Comparison of ENCODE assay signal across 19 cellular contexts in the genomic region with DNA sequence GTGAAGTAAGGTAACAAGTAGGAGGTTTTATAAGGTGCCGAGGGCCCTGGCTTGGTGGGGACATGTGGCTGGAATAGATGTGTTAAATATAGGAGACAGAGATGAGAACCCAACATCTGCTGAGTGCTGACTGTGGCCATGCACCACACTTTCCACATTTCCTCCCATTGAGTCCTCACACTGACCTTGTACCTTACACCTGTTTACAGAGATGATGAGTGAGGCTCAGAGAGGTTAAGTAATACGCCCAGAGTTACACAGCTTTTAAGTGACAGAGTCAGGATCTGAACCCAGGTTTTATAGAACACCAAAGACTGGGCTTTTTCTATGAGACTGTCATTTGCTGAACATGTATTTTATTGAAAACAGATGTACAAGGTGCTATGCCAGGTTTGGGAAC.
"Had no signal": no experiment of that assay in that cellular context is flagged by ENCODE, and none has a peak within 500 bp of the region (broad histone marks: within the 10 kb centered on the region; RNA-seq: fewer than 3 reads in every experiment).

No MANE protein-coding gene starts in this region.

- H3K4me3 ChIP-seq: dorsolateral prefrontal cortex, prostate gland, right atrium auricular region, skin epidermis had no signal

- ATAC-seq: foreskin keratinocyte; left lobe of liver; stimulated activated naive CD8-positive, alpha-beta T cell treated with anti-CD3 and anti-CD28 coated beads, Interleukin-15, amount 100 ng/mL, for 72 hours had no signal

- H3K27ac Mint-ChIP-seq: activated CD4-positive, alpha-beta T cell treated with anti-CD3 and anti-CD28 coated beads, Interleukin-2, amount 10 ng/mL, durations not matched to agents 24 days and 14 days; activated T-helper 1 cell treated with anti-CD3 and anti-CD28 coated beads, Interleukin-12 subunit alpha, Interleukin-12 subunit beta, Interleukin-2, Interleukin-4 antibody, amounts not matched to agents 30 ng/mL and 10 ng/mL and 1 ng/mL, durations not matched to agents 14 hours and 24 hours and 36 hours; stimulated activated naive CD8-positive, alpha-beta T cell treated with anti-CD3 and anti-CD28 coated beads, Interleukin-15, amount 100 ng/mL, for 72 hours; type B pancreatic cell had no signal

- H3K27me3 ChIP-seq: brain microvascular endothelial cell, dorsolateral prefrontal cortex, foreskin keratinocyte, right atrium auricular region had no signal

- H3K36me3 Mint-ChIP-seq: type B pancreatic cell had no signal

- H3K27me3 Mint-ChIP-seq: activated CD4-positive, alpha-beta T cell treated with anti-CD3 and anti-CD28 coated beads, Interleukin-2, amount 10 ng/mL, durations not matched to agents 24 days and 14 days; stimulated activated naive CD8-positive, alpha-beta T cell treated with anti-CD3 and anti-CD28 coated beads, Interleukin-15, amount 100 ng/mL, for 72 hours; type B pancreatic cell had no signal

- H3K4me1 ChIP-seq: foreskin keratinocyte, prostate gland had no signal

- H3K9me3 ChIP-seq: prostate gland, right atrium auricular region had no signal

- H3K27ac ChIP-seq: brain microvascular endothelial cell, dorsolateral prefrontal cortex, foreskin keratinocyte, prostate gland had no signal

- H3K36me3 ChIP-seq: brain microvascular endothelial cell, prostate gland, right atrium auricular region had no signal

- DNase-seq: activated CD4-positive, alpha-beta T cell treated with anti-CD3 and anti-CD28 coated beads, Interleukin-2, amount 10 ng/mL, durations not matched to agents 24 days and 14 days; activated CD4-positive, CD25-positive, alpha-beta regulatory T cell; activated gamma-delta T cell treated with Interleukin-2 at 50 U/mL for 16 hours; aorta; brain microvascular endothelial cell; central memory CD4-positive, alpha-beta T cell; dorsolateral prefrontal cortex; foreskin keratinocyte; hypothalamus; midbrain; stimulated activated naive CD8-positive, alpha-beta T cell treated with anti-CD3 and anti-CD28 coated beads, Interleukin-15, amount 100 ng/mL, for 72 hours; T-helper 9 cell had no signal

- H3K9me3 Mint-ChIP-seq: activated CD4-positive, alpha-beta T cell treated with anti-CD3 and anti-CD28 coated beads, Interleukin-2, amount 10 ng/mL, durations not matched to agents 24 days and 14 days; activated T-helper 1 cell treated with anti-CD3 and anti-CD28 coated beads, Interleukin-12 subunit alpha, Interleukin-12 subunit beta, Interleukin-2, Interleukin-4 antibody, amounts not matched to agents 30 ng/mL and 10 ng/mL and 1 ng/mL, durations not matched to agents 14 hours and 24 hours and 36 hours; stimulated activated naive CD8-positive, alpha-beta T cell treated with anti-CD3 and anti-CD28 coated beads, Interleukin-15, amount 100 ng/mL, for 72 hours; type B pancreatic cell had no signal

- H3K4me3 Mint-ChIP-seq: activated CD4-positive, alpha-beta T cell treated with anti-CD3 and anti-CD28 coated beads, Interleukin-2, amount 10 ng/mL, durations not matched to agents 24 days and 14 days; activated T-helper 1 cell treated with anti-CD3 and anti-CD28 coated beads, Interleukin-12 subunit alpha, Interleukin-12 subunit beta, Interleukin-2, Interleukin-4 antibody, amounts not matched to agents 30 ng/mL and 10 ng/mL and 1 ng/mL, durations not matched to agents 14 hours and 24 hours and 36 hours; neural crest cell; stimulated activated naive CD8-positive, alpha-beta T cell treated with anti-CD3 and anti-CD28 coated beads, Interleukin-15, amount 100 ng/mL, for 72 hours; type B pancreatic cell had no signal
